Comparison of ENCODE assay signal across 1 cellular context in the genomic region with DNA sequence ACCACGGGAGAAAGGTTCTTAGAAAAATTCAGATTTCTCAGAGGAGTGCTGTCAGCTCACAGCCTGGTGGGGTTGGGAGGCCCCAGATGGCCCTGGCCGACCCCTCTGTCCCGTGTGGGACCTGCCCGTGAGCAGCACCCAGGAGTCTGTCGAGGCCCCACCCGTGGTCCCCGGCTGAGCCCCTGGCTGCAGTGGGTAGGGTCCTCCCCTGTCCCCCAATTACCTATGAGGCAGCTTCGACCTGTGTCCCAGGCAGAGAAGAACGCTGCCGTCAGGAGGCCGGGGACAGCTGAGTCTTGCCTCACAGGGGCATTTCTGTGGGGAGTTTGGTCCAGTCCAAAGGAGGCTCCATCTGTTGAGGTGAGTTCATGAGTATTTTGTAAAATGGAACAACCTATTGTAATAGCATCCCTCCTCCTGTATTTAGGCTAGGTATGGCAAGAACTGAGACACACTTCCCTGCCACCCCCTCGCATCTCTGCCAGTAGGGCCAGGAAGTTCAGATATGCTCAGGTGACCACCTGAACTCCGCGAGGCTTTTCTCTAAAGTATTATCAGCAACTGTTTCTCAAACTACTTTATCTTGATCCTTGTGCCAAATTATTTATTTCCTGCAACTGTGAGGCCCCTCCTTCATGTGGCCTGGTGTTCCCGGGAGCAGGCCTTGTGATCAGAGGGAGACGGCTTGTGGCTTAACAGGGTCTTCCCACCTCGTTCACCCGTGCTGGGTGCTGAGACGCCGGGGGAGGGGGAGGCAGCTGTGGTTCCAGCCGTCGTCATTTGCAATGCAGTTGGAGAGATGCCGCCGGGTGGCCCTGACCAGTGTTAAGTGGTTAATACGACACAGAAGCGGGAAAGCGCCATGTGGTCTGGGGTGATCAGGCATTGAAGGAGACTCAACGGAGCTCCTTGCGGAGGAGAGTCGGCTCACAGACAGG.
TF ChIP-seq lines count a peak whose summit lies in the region.

No MANE protein-coding gene starts in this region.

TF ChIP-seq in HepG2, 621 proteins besides CTCF, POLR2A, EP300 and RAD21:
- TF ChIP-seq RARA (CRISPR knock-in tag; IDR thresholded peaks at IDR 0.05) (no peak), PAX8 (CRISPR knock-in tag; IDR thresholded peaks at IDR 0.05; ENCODE audit: borderline replicate concordance) (no peak), ZNF709 (CRISPR knock-in tag; IDR thresholded peaks at IDR 0.05) (no peak), ZBTB7A (CRISPR knock-in tag; IDR thresholded peaks at IDR 0.05) (no peak), MTA3 (CRISPR knock-in tag; IDR thresholded peaks at IDR 0.05) (no peak), ZNF609 (CRISPR knock-in tag; IDR thresholded peaks at IDR 0.05; ENCODE audit: borderline replicate concordance) (no peak), KLF15 (CRISPR knock-in tag; IDR thresholded peaks at IDR 0.05; ENCODE audit: borderline replicate concordance) (no peak), CBFB (CRISPR knock-in tag; IDR thresholded peaks at IDR 0.05) (no peak), ZNF772 (CRISPR knock-in tag; IDR thresholded peaks at IDR 0.05) (no peak), ARNT2 (CRISPR knock-in tag; IDR thresholded peaks at IDR 0.05; ENCODE audit: low read depth) (no peak), ZNF841 (CRISPR knock-in tag; IDR thresholded peaks at IDR 0.05; ENCODE audit: borderline replicate concordance) (no peak), ZNF788 (CRISPR knock-in tag; IDR thresholded peaks at IDR 0.05; ENCODE audit: borderline replicate concordance) (no peak), POLR2AphosphoS2 (IDR thresholded peaks at IDR 0.05; ENCODE audit: low read depth, low read length) (no peak)
- TF ChIP-seq, protein P1, sequence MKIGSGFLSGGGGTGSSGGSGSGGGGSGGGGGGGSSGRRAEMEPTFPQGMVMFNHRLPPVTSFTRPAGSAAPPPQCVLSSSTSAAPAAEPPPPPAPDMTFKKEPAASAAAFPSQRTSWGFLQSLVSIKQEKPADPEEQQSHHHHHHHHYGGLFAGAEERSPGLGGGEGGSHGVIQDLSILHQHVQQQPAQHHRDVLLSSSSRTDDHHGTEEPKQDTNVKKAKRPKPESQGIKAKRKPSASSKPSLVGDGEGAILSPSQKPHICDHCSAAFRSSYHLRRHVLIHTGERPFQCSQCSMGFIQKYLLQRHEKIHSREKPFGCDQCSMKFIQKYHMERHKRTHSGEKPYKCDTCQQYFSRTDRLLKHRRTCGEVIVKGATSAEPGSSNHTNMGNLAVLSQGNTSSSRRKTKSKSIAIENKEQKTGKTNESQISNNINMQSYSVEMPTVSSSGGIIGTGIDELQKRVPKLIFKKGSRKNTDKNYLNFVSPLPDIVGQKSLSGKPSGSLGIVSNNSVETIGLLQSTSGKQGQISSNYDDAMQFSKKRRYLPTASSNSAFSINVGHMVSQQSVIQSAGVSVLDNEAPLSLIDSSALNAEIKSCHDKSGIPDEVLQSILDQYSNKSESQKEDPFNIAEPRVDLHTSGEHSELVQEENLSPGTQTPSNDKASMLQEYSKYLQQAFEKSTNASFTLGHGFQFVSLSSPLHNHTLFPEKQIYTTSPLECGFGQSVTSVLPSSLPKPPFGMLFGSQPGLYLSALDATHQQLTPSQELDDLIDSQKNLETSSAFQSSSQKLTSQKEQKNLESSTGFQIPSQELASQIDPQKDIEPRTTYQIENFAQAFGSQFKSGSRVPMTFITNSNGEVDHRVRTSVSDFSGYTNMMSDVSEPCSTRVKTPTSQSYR (CRISPR knock-in tag; IDR thresholded peaks at IDR 0.05; ENCODE audit: borderline replicate concordance) = no peak
- TF ChIP-seq, protein P2, sequence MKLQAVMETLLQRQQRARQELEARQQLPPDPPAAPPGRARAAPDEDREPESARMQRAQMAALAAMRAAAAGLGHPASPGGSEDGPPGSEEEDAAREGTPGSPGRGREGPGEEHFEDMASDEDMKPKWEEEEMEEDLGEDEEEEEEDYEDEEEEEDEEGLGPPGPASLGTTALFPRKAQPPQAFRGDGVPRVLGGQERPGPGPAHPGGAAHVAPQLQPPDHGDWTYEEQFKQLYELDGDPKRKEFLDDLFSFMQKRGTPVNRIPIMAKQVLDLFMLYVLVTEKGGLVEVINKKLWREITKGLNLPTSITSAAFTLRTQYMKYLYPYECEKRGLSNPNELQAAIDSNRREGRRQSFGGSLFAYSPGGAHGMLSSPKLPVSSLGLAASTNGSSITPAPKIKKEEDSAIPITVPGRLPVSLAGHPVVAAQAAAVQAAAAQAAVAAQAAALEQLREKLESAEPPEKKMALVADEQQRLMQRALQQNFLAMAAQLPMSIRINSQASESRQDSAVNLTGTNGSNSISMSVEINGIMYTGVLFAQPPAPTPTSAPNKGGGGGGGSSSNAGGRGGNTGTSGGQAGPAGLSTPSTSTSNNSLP (IDR thresholded peaks at IDR 0.05; ENCODE audit: low read depth, low read length) = no peak
